In genomic region chr6:77447254-77447653, GRCh38 we compare ENCODE assay signal across 1 cellular context.
TF ChIP-seq lines count a peak whose summit lies in the region.

No MANE protein-coding gene starts in this region.

TF ChIP-seq in H1, 55 proteins besides CTCF, POLR2A, EP300 and RAD21:
- TF ChIP-seq GABPA (IDR thresholded peaks at IDR 0.05; ENCODE audit: borderline replicate concordance, insufficient read depth, low read length): no peak
- no peak for TF ChIP-seq KDM4A (IDR thresholded peaks at IDR 0.05; ENCODE audit: low read depth, low read length, severe bottlenecking)
- TF ChIP-seq KDM5A (IDR thresholded peaks at IDR 0.05; ENCODE audit: low read length): no peak
- no peak for TF ChIP-seq GTF2F1 (IDR thresholded peaks at IDR 0.05; ENCODE audit: borderline replicate concordance, low read depth, low read length)
- no peak for TF ChIP-seq EZH2 (IDR thresholded peaks at IDR 0.05; ENCODE audit: low read depth, low read length, severe bottlenecking)
